In the genomic region with DNA sequence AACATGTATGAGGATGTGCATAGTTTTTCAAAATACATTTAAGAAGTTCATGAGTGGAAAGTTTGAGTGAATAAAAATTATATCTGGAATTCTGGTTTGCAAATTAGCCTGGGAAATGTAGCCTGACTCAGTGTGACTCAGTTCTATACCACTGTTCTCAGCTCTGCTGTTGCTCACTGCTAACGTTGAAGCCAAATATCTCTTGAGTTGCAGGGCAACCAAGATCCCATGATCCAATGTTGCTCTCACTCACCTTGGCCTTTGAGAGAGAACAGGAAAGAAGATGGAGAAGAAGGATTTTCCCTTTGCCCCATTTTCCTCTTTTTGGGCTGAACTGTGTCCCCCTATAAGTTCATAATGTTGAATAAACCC, we compare ENCODE assay signal across 21 cellular contexts. TPM values are rescaled to one million over a fixed set of nuclear protein-coding genes. Genes with fewer than 3 reads are reported as not detected.
A peak's percentile ranks its signal among the peaks of the same experiment; 100 is the strongest.
DNase-seq lines count a peak whose midpoint lies in the region; ATAC-seq and TF ChIP-seq lines count a peak whose summit lies in the region.
"Had no signal": no experiment of that assay in that cellular context is flagged by ENCODE, and none has a peak within 500 bp of the region (broad histone marks: within the 10 kb centered on the region; RNA-seq: fewer than 3 reads in every experiment).

No MANE protein-coding gene starts in this region.

- no peaks in the 10 kb centered on the region for H3K36me3 ChIP-seq in right lobe of liver
- H3K36me3 ChIP-seq: ascending aorta, left lung, stomach, uterus had no signal

- H3K4me3 ChIP-seq in AG10803 (ENCODE audit: low read length) (no peak overlapping the region), right lobe of liver (no peak overlapping the region)
- H3K4me3 ChIP-seq: ascending aorta, left lung, spleen, stomach, uterus had no signal

- intact Hi-C loops in right lobe of liver (cut with DNase I): loop anchor here (5.0 to 10.0 kb wide), 2 partner anchors 52 to 64 kb away; no protein-coding TSS in a partner anchor

- peaks cover 0 to 5% of the 10 kb centered on the region in 2 donors for H3K27me3 ChIP-seq in right lobe of liver
- H3K27me3 ChIP-seq: ascending aorta, uterus had no signal

- H3K27ac ChIP-seq in right lobe of liver: no peak overlapping the region
- H3K27ac ChIP-seq: ascending aorta, parathyroid adenoma, stomach, uterus had no signal

- peak; percentile 47 for DNase-seq in AG10803 (ENCODE audit: low read depth)
- peak; percentile 52 for DNase-seq in HPDE6-E6E7 (ENCODE audit: extremely low spot score)
- peak; percentile 48 for DNase-seq in astrocyte of the hippocampus (ENCODE audit: low read depth, low spot score)
- peak; percentile 65 for DNase-seq in iris pigment epithelial cell (ENCODE audit: low read depth)
- DNase-seq in activated effector memory CD4-positive, alpha-beta T cell treated with anti-CD3 and anti-CD28 coated beads, Interleukin-2, amount 50 U/mL, for 16 hours: no peak
- DNase-seq in right lobe of liver: no peak
- no peak for DNase-seq in AML-193 (lab: John Stamatoyannopoulos, UW)
- no peak for DNase-seq in NCI-H1417 (lab: John Stamatoyannopoulos, UW)
- DNase-seq: dermis blood vessel endothelial cell, left lung, NCI-H1694, NCI-H510A, OCI-M1, spleen, stomach, uterus had no signal

- WGBS in right lobe of liver (ENCODE audit: insufficient coverage, low coverage, low lambda C conversion rate, missing lambda C conversion rate): 11% methylated on average over 1 of the region's 1 CpG

- H3K4me1 ChIP-seq in right lobe of liver: no peaks in the 10 kb centered on the region
- H3K4me1 ChIP-seq: parathyroid adenoma had no signal

- TF ChIP-seq CTCF in AG10803 (conservative IDR thresholded peaks at IDR 0.05; ENCODE audit: low read length): no peak
- no peak for TF ChIP-seq CTCF in right lobe of liver (IDR thresholded peaks at IDR 0.05)

- ATAC-seq in right lobe of liver: no peak
- ATAC-seq: esophagus mucosa, SK-N-SH treated with all-trans-retinoic acid at 6 μM for 48 hours had no signal

- no peaks in the 10 kb centered on the region for H3K9me3 ChIP-seq in right lobe of liver
- H3K9me3 ChIP-seq: ascending aorta, left lung, spleen, stomach, uterus had no signal

- TF ChIP-seq POLR2A in right lobe of liver (IDR thresholded peaks at IDR 0.05): no peak

RNA-seq across cellular contexts. Expression of a gene that starts 28.9 kb away (rescaled TPM):
- total RNA-seq in right lobe of liver: 10 to 100 TPM in 5 of 6 experiments, 1 to 10 TPM in 1; 7.1 to 33.2 (median 18.0) TPM

RNA-seq across cellular contexts. Expression of a gene that starts 29.4 kb away (rescaled TPM):
- 10 to 100 TPM in 5 of 6 experiments, 1 to 10 TPM in 1; 7.7 to 24.9 (median 17.8) TPM for total RNA-seq in right lobe of liver

RNA-seq across cellular contexts. Expression of a gene that starts 39.0 kb away (rescaled TPM):
- total RNA-seq in right lobe of liver: 10 to 100 TPM; 34.7 to 66.3 (median 40.5) TPM

RNA-seq across cellular contexts. Expression of a gene that starts 44.3 kb away (rescaled TPM):
- 10 to 100 TPM in 4 of 6 experiments, 1 to 10 TPM in 2; 8.8 to 20.2 (median 15.9) TPM for total RNA-seq in right lobe of liver

RNA-seq across cellular contexts. Expression of a gene that starts 58.0 kb away (rescaled TPM):
- 10 to 100 TPM in 1 of 6 experiments, 1 to 10 TPM in 5; 1.8 to 22.0 (median 6.5) TPM for total RNA-seq in right lobe of liver
- total RNA-seq: myocyte had no signal

Comparison
In these comparisons a context has a peak if more than half of its experiments do, and no peak if none do; other contexts are left out.
1. DNase-seq: peak in AG10803 (single experiment), HPDE6-E6E7 (single experiment), astrocyte of the hippocampus (single experiment) and iris pigment epithelial cell (single experiment); none in activated effector memory CD4-positive, alpha-beta T cell treated with anti-CD3 and anti-CD28 coated beads, Interleukin-2, amount 50 U/mL, for 16 hours (single experiment), right lobe of liver (0 of 3), AML-193 (0 of 2) and NCI-H1417 (0 of 3).